Comparison of ENCODE assay signal across 18 cellular contexts in the genomic region with DNA sequence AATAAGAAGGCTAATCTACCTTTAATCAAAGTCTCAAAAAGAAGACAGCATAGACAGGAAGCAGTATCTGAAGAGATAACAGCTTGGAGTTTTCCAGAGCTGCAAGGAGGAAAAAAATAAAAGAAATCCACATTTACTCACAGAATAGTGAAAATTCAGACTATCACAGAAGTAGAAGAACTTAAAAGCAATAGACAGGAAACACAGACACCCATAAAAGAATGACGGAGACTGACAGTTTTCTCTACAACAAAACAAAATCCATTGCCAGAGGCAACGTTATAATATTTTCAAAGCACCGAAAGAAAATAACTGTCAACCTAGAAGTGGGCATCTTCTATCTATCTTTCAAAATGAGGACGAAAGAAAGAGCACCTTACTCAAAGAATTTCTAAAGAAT.
DNase-seq lines count a peak whose midpoint lies in the region; ATAC-seq and TF ChIP-seq lines count a peak whose summit lies in the region.
"Had no signal": no experiment of that assay in that cellular context is flagged by ENCODE, and none has a peak within 500 bp of the region (broad histone marks: within the 10 kb centered on the region; RNA-seq: fewer than 3 reads in every experiment).

No MANE protein-coding gene starts in this region.

- WGBS in psoas muscle, 3 donors = 65 to 69% (median 66%) methylated on average over 4 of the region's 4 CpGs

- peaks cover 22% of the 10 kb centered on the region for H3K4me1 Mint-ChIP-seq in CD4-positive, alpha-beta T cell (ENCODE audit: low read depth)
- peaks cover 10 to 24% (median 15%) of the 10 kb centered on the region in 4 donors for H3K4me1 Mint-ChIP-seq in naive thymus-derived CD8-positive, alpha-beta T cell
- H3K4me1 Mint-ChIP-seq: B cell, CD14-positive monocyte had no signal

- CTCF ChIA-PET in CD4-positive, alpha-beta T cell (lab: Charles Lee) = no interaction called here

- H3K36me3 Mint-ChIP-seq in CD4-positive, alpha-beta T cell (ENCODE audit: low read depth) = no peaks in the 10 kb centered on the region
- peaks cover 0 to 5% (median 0%) of the 10 kb centered on the region in 3 donors for H3K36me3 Mint-ChIP-seq in naive thymus-derived CD8-positive, alpha-beta T cell
- H3K36me3 Mint-ChIP-seq: CD14-positive monocyte; CD4-positive, CD25-positive, alpha-beta regulatory T cell; CD8-positive, alpha-beta T cell had no signal

- H3K27me3 ChIP-seq in CD4-positive, alpha-beta T cell (ENCODE audit: control insufficient read depth, insufficient read depth, low read length) = peaks cover 6% of the 10 kb centered on the region
- H3K27me3 ChIP-seq in BE2C = no peaks in the 10 kb centered on the region
- no peaks in the 10 kb centered on the region for H3K27me3 ChIP-seq in psoas muscle (ENCODE audit: insufficient read depth in 3 of 3, low read length in 2 of 3)
- H3K27me3 ChIP-seq: BLaER1 had no signal

- intact Hi-C loops in CD4-positive, alpha-beta T cell (cut with DNase I, micrococcal nuclease) = no loop called here
- intact Hi-C loops in psoas muscle (cut with DNase I) = no loop called here

- H3K27ac Mint-ChIP-seq in CD4-positive, alpha-beta T cell = no peak overlapping the region
- H3K27ac Mint-ChIP-seq in naive thymus-derived CD8-positive, alpha-beta T cell = peak overlapping the region in 1 of 10 donors; percentile 12
- H3K27ac Mint-ChIP-seq: B cell; CD14-positive monocyte; CD4-positive, CD25-positive, alpha-beta regulatory T cell; CD8-positive, alpha-beta T cell had no signal

- POLR2A ChIA-PET in CD4-positive, alpha-beta T cell (lab: Charles Lee) = no interaction called here
- POLR2A ChIA-PET in naive thymus-derived CD8-positive, alpha-beta T cell (lab: Charles Lee) = no interaction called here

- TF ChIP-seq CTCF in CD4-positive, alpha-beta T cell (IDR thresholded peaks at IDR 0.05) = no peak
- TF ChIP-seq CTCF in BE2C (IDR thresholded peaks at IDR 0.05; ENCODE audit: low read depth, low read length) (no peak), psoas muscle (IDR thresholded peaks at IDR 0.05) (no peak)

- no peaks in the 10 kb centered on the region for H3K9me3 ChIP-seq in CD4-positive, alpha-beta T cell (ENCODE audit: control insufficient read depth, low read length)
- H3K9me3 ChIP-seq in KOPT-K1 (ENCODE audit: insufficient read depth, low read length, poor library complexity, severe bottlenecking) (no peaks in the 10 kb centered on the region), BE2C (no peaks in the 10 kb centered on the region), psoas muscle (no peaks in the 10 kb centered on the region)
- H3K9me3 ChIP-seq: A549, Caco-2 had no signal

- no peak overlapping the region for H3K27ac ChIP-seq in CD4-positive, alpha-beta T cell (ENCODE audit: low read depth, low read length)
- peak overlapping the region; percentile 19 for H3K27ac ChIP-seq in KOPT-K1 (ENCODE audit: low read depth, low read length, poor library complexity, severe bottlenecking)
- no peak overlapping the region for H3K27ac ChIP-seq in psoas muscle
- H3K27ac ChIP-seq: 22Rv1, A549, BLaER1 had no signal

- no peaks in the 10 kb centered on the region for H3K36me3 ChIP-seq in KOPT-K1 (ENCODE audit: insufficient read depth, low read length)
- no peaks in the 10 kb centered on the region for H3K36me3 ChIP-seq in BE2C
- no peaks in the 10 kb centered on the region for H3K36me3 ChIP-seq in psoas muscle (ENCODE audit: insufficient read depth in 1 of 2, low read depth in 1 of 2)
- H3K36me3 ChIP-seq: BLaER1 had no signal

- H3K4me1 ChIP-seq in BE2C = no peaks in the 10 kb centered on the region
- H3K4me1 ChIP-seq in psoas muscle = no peaks in the 10 kb centered on the region
- H3K4me1 ChIP-seq: A549, BLaER1, Caco-2 had no signal

- no peak for DNase-seq in CD4-positive, alpha-beta T cell
- DNase-seq in naive thymus-derived CD8-positive, alpha-beta T cell = peak in 1 of 10 donors; percentile 16
- DNase-seq in BE2C (no peak), psoas muscle (no peak)
- DNase-seq: AML-193; C1 segment of cervical spinal cord; Calu3; CD4-positive, CD25-positive, alpha-beta regulatory T cell; CD8-positive, alpha-beta T cell; DMS79 treated with DMSO at 0.1 percent for 48 hours; GF-D8 had no signal

- H3K27me3 Mint-ChIP-seq in CD4-positive, alpha-beta T cell = peaks cover 18% of the 10 kb centered on the region
- peaks cover 0 to 18% (median 13%) of the 10 kb centered on the region in 5 donors for H3K27me3 Mint-ChIP-seq in naive thymus-derived CD8-positive, alpha-beta T cell

- H3K4me3 Mint-ChIP-seq in CD4-positive, alpha-beta T cell = no peak overlapping the region
- no peak overlapping the region for H3K4me3 Mint-ChIP-seq in naive thymus-derived CD8-positive, alpha-beta T cell
- H3K4me3 Mint-ChIP-seq: B cell; CD14-positive monocyte; CD8-positive, alpha-beta T cell had no signal

- no peaks in the 10 kb centered on the region for H3K9me3 Mint-ChIP-seq in CD4-positive, alpha-beta T cell
- peaks cover 0 to 12% (median 9%) of the 10 kb centered on the region in 9 donors for H3K9me3 Mint-ChIP-seq in naive thymus-derived CD8-positive, alpha-beta T cell

- H3K4me3 ChIP-seq in BE2C (ENCODE audit: low read depth, low read length) = no peak overlapping the region
- H3K4me3 ChIP-seq in psoas muscle = no peak overlapping the region
- H3K4me3 ChIP-seq: A549, BLaER1 had no signal

- ATAC-seq in CD4-positive, alpha-beta T cell (ENCODE audit: poor library complexity) = peak; percentile 55
- ATAC-seq in naive thymus-derived CD8-positive, alpha-beta T cell = peak; percentile 39 to 60
- ATAC-seq in psoas muscle = no peak
- ATAC-seq: A549; CD8-positive, alpha-beta T cell had no signal

Comparison
In these comparisons a context has a peak if more than half of its experiments do, and no peak if none do; other contexts are left out.
1. ATAC-seq: peak in CD4-positive, alpha-beta T cell (single experiment) and naive thymus-derived CD8-positive, alpha-beta T cell (2 of 2); none in psoas muscle (0 of 4).